1 cellular context compared by ENCODE assay signal in genomic region chr22:32808038-32808445, GRCh38.
A peak's percentile ranks its signal among the peaks of the same experiment; 100 is the strongest.
TF ChIP-seq lines count a peak whose summit lies in the region.

No MANE protein-coding gene starts in this region.

TF ChIP-seq in HepG2, 621 proteins besides CTCF, POLR2A, EP300 and RAD21 (continued from another document and continues in another):
- TF ChIP-seq ZHX2 (IDR thresholded peaks at IDR 0.05; ENCODE audit: low read depth): no peak
- no peak for TF ChIP-seq ZHX2 (CRISPR knock-in tag; IDR thresholded peaks at IDR 0.05; ENCODE audit: borderline replicate concordance)
- TF ChIP-seq IKZF1 (IDR thresholded peaks at IDR 0.05): no peak
- TF ChIP-seq FOXO4 (CRISPR knock-in tag; conservative IDR thresholded peaks at IDR 0.05): no peak
- peak; percentile 33; the same call in 1 of the 2 replicates for TF ChIP-seq HIC2 (CRISPR knock-in tag; IDR thresholded peaks at IDR 0.05; ENCODE audit: low read depth)
- TF ChIP-seq MEF2D (CRISPR knock-in tag; IDR thresholded peaks at IDR 0.05): peak; percentile 53; the same call in 1 of the 2 replicates
- no peak for TF ChIP-seq ZNF770 (CRISPR knock-in tag; IDR thresholded peaks at IDR 0.05)
- TF ChIP-seq DRAP1 (CRISPR knock-in tag; IDR thresholded peaks at IDR 0.05): peak; percentile 34; the same call in 1 of the 2 replicates
- no peak for TF ChIP-seq PHF5A (CRISPR knock-in tag; IDR thresholded peaks at IDR 0.05; ENCODE audit: low read depth, unreplicated experiment)
- TF ChIP-seq SKI (IDR thresholded peaks at IDR 0.05; ENCODE audit: partially characterized antibody): no peak
- TF ChIP-seq ZFP91 (CRISPR knock-in tag; IDR thresholded peaks at IDR 0.05; ENCODE audit: borderline replicate concordance): no peak
- no peak for TF ChIP-seq TRAFD1 (CRISPR knock-in tag; IDR thresholded peaks at IDR 0.05; ENCODE audit: borderline replicate concordance)
- 0 out of 2 replicates have a peak, but pooled peaks have one; percentile 19 for TF ChIP-seq ERF (CRISPR knock-in tag; IDR thresholded peaks at IDR 0.05)
- peak; percentile 81 for TF ChIP-seq HDAC2 (CRISPR knock-in tag; IDR thresholded peaks at IDR 0.05)
- no peak for TF ChIP-seq IRF9 (CRISPR knock-in tag; IDR thresholded peaks at IDR 0.05; ENCODE audit: borderline replicate concordance)
- TF ChIP-seq ZMYM3 (CRISPR knock-in tag; IDR thresholded peaks at IDR 0.05): peak; percentile 22; the same call in 1 of the 2 replicates
- no peak for TF ChIP-seq SMAD3 (CRISPR knock-in tag; IDR thresholded peaks at IDR 0.05)
- no peak for TF ChIP-seq ZNF646 (CRISPR knock-in tag; IDR thresholded peaks at IDR 0.05)
- TF ChIP-seq HOXA5 (CRISPR knock-in tag; IDR thresholded peaks at IDR 0.05): 0 out of 2 replicates have a peak, but pooled peaks have one; percentile 30
- no peak for TF ChIP-seq CSRNP2 (CRISPR knock-in tag; conservative IDR thresholded peaks at IDR 0.05; ENCODE audit: low read depth)
- TF ChIP-seq FOXP1 (IDR thresholded peaks at IDR 0.05): no peak
- TF ChIP-seq FOXP1 (CRISPR knock-in tag; IDR thresholded peaks at IDR 0.05): peak; percentile 65
- no peak for TF ChIP-seq CBX5 (CRISPR knock-in tag; IDR thresholded peaks at IDR 0.05; ENCODE audit: borderline replicate concordance)
